ENCODE assay signal across 1 cellular context in the genomic region with DNA sequence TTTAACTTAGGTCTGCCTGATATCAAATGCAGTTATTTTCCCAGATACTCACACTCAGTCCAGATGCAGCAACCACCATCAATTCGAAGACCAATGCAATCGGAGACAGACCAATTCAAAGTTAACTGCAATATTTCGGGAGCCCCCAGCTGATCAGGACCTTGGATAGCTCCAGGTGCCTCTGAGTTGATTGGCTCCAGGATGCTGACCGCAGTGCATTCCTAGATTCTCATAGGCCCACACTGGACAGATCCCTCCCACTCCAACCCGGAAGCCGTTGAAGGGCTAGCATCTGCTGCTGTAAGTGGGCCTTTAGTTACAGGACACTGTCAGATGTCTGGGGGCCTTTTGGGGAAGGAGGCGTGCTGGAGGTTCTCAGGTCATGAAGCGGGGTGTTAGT.
TF ChIP-seq lines count a peak whose summit lies in the region.

No MANE protein-coding gene starts in this region.

TF ChIP-seq in HepG2, 621 proteins besides CTCF, POLR2A, EP300 and RAD21 (continued from another document and continues in another):
- TF ChIP-seq, protein P1, sequence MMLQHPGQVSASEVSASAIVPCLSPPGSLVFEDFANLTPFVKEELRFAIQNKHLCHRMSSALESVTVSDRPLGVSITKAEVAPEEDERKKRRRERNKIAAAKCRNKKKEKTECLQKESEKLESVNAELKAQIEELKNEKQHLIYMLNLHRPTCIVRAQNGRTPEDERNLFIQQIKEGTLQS (CRISPR knock-in tag; IDR thresholded peaks at IDR 0.05), result 0 out of 2 replicates have a peak, but pooled peaks have one; percentile 30
- TF ChIP-seq ZNF34 (CRISPR knock-in tag; IDR thresholded peaks at IDR 0.05; ENCODE audit: borderline replicate concordance) (no peak), PRDM4 (CRISPR knock-in tag; IDR thresholded peaks at IDR 0.05; ENCODE audit: borderline replicate concordance) (0 out of 2 replicates have a peak, but pooled peaks have one; percentile 57), ONECUT2 (CRISPR knock-in tag; IDR thresholded peaks at IDR 0.05) (no peak), TSC22D2 (CRISPR knock-in tag; IDR thresholded peaks at IDR 0.05; ENCODE audit: borderline replicate concordance) (no peak), KMT2B (CRISPR knock-in tag; IDR thresholded peaks at IDR 0.05) (peak; percentile 39; the same call in 1 of the 2 replicates), PHF20 (CRISPR knock-in tag; IDR thresholded peaks at IDR 0.05) (no peak), ZBTB49 (CRISPR knock-in tag; IDR thresholded peaks at IDR 0.05; ENCODE audit: borderline replicate concordance) (no peak), TBX2 (CRISPR knock-in tag; IDR thresholded peaks at IDR 0.05; ENCODE audit: borderline replicate concordance) (no peak), JDP2 (CRISPR knock-in tag; IDR thresholded peaks at IDR 0.05; ENCODE audit: borderline replicate concordance) (no peak), MXD4 (CRISPR knock-in tag; IDR thresholded peaks at IDR 0.05) (0 out of 2 replicates have a peak, but pooled peaks have one; percentile 40), ZNF331 (CRISPR knock-in tag; IDR thresholded peaks at IDR 0.05) (peak; percentile 60; the same call in 1 of the 2 replicates), ELF3 (CRISPR knock-in tag; IDR thresholded peaks at IDR 0.05) (0 out of 2 replicates have a peak, but pooled peaks have one; percentile 40), RARA (CRISPR knock-in tag; IDR thresholded peaks at IDR 0.05) (peak; percentile 32; the same call in 1 of the 2 replicates), CREB3 (CRISPR knock-in tag; IDR thresholded peaks at IDR 0.05) (no peak), ZNF251 (CRISPR knock-in tag; IDR thresholded peaks at IDR 0.05) (no peak), CHD2 (IDR thresholded peaks at IDR 0.05; ENCODE audit: low read depth, low read length) (no peak), ZSCAN21 (CRISPR knock-in tag; IDR thresholded peaks at IDR 0.05; ENCODE audit: borderline replicate concordance) (0 out of 2 replicates have a peak, but pooled peaks have one; percentile 26), TCF7 (IDR thresholded peaks at IDR 0.05; ENCODE audit: low read depth) (no peak), KDM4B (CRISPR knock-in tag; IDR thresholded peaks at IDR 0.05) (no peak), JUNB (CRISPR knock-in tag; IDR thresholded peaks at IDR 0.05; ENCODE audit: borderline replicate concordance) (0 out of 2 replicates have a peak, but pooled peaks have one; percentile 15), ZNF430 (CRISPR knock-in tag; IDR thresholded peaks at IDR 0.05) (peak; percentile 64; the same call in 1 of the 2 replicates), NFYC (CRISPR knock-in tag; IDR thresholded peaks at IDR 0.05) (peak; percentile 89), SALL1 (CRISPR knock-in tag; IDR thresholded peaks at IDR 0.05) (peak; percentile 75), RXRB (CRISPR knock-in tag; IDR thresholded peaks at IDR 0.05; ENCODE audit: borderline replicate concordance) (0 out of 2 replicates have a peak, but pooled peaks have one; percentile 21), ZNF232 (CRISPR knock-in tag; IDR thresholded peaks at IDR 0.05; ENCODE audit: borderline replicate concordance) (peak; percentile 55; the same call in 1 of the 2 replicates), FOXK1 (CRISPR knock-in tag; IDR thresholded peaks at IDR 0.05; ENCODE audit: borderline replicate concordance, low read depth) (peak; percentile 23; the same call in 1 of the 2 replicates), ZNF557 (CRISPR knock-in tag; IDR thresholded peaks at IDR 0.05) (0 out of 2 replicates have a peak, but pooled peaks have one; percentile 71), FOSL2 (CRISPR knock-in tag; IDR thresholded peaks at IDR 0.05) (0 out of 2 replicates have a peak, but pooled peaks have one; percentile 15), SP2 (CRISPR knock-in tag; IDR thresholded peaks at IDR 0.05) (peak; percentile 87), SMAD9 (CRISPR knock-in tag; IDR thresholded peaks at IDR 0.05) (peak; percentile 81; the same call in 1 of the 2 replicates), PRPF4 (IDR thresholded peaks at IDR 0.05; ENCODE audit: low read depth, low read length, poor library complexity, severe bottlenecking) (no peak), HOMEZ (CRISPR knock-in tag; IDR thresholded peaks at IDR 0.05; ENCODE audit: low read depth) (0 out of 2 replicates have a peak, but pooled peaks have one; percentile 28), MIER2 (CRISPR knock-in tag; IDR thresholded peaks at IDR 0.05) (peak; percentile 97), GABPB1 (CRISPR knock-in tag; IDR thresholded peaks at IDR 0.05) (peak; percentile 33; the same call in 1 of the 2 replicates), ZNF253 (CRISPR knock-in tag; IDR thresholded peaks at IDR 0.05; ENCODE audit: borderline replicate concordance) (no peak), HOXD1 (CRISPR knock-in tag; IDR thresholded peaks at IDR 0.05) (no peak), ZNF891 (CRISPR knock-in tag; IDR thresholded peaks at IDR 0.05) (0 out of 2 replicates have a peak, but pooled peaks have one; percentile 36), PHF5A (CRISPR knock-in tag; IDR thresholded peaks at IDR 0.05; ENCODE audit: low read depth, unreplicated experiment) (no peak), PPARG (CRISPR knock-in tag; conservative IDR thresholded peaks at IDR 0.05) (0 out of 2 replicates have a peak, but pooled peaks have one; percentile 37), ZNF580 (CRISPR knock-in tag; IDR thresholded peaks at IDR 0.05; ENCODE audit: borderline replicate concordance, low read depth) (0 out of 2 replicates have a peak, but pooled peaks have one; percentile 37), ZBTB20 (CRISPR knock-in tag; IDR thresholded peaks at IDR 0.05; ENCODE audit: borderline replicate concordance, low read depth) (peak; percentile 53; the same call in 1 of the 2 replicates), HNRNPK (IDR thresholded peaks at IDR 0.05; ENCODE audit: low read depth, low read length, poor library complexity, severe bottlenecking) (no peak), NFRKB (IDR thresholded peaks at IDR 0.05) (no peak), CREB1 (IDR thresholded peaks at IDR 0.05) (no peak), CREB1 (CRISPR knock-in tag; IDR thresholded peaks at IDR 0.05) (peak; percentile 38; the same call in 1 of the 2 replicates), ZNF138 (CRISPR knock-in tag; IDR thresholded peaks at IDR 0.05; ENCODE audit: low read depth) (peak; percentile 66; the same call in 1 of the 2 replicates), TRIM24 (CRISPR knock-in tag; IDR thresholded peaks at IDR 0.05) (no peak), NKX3-1 (CRISPR knock-in tag; IDR thresholded peaks at IDR 0.05) (no peak)
- TF ChIP-seq, protein P2, sequence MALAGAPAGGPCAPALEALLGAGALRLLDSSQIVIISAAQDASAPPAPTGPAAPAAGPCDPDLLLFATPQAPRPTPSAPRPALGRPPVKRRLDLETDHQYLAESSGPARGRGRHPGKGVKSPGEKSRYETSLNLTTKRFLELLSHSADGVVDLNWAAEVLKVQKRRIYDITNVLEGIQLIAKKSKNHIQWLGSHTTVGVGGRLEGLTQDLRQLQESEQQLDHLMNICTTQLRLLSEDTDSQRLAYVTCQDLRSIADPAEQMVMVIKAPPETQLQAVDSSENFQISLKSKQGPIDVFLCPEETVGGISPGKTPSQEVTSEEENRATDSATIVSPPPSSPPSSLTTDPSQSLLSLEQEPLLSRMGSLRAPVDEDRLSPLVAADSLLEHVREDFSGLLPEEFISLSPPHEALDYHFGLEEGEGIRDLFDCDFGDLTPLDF (CRISPR knock-in tag; IDR thresholded peaks at IDR 0.05), result no peak
- TF ChIP-seq, protein P3, sequence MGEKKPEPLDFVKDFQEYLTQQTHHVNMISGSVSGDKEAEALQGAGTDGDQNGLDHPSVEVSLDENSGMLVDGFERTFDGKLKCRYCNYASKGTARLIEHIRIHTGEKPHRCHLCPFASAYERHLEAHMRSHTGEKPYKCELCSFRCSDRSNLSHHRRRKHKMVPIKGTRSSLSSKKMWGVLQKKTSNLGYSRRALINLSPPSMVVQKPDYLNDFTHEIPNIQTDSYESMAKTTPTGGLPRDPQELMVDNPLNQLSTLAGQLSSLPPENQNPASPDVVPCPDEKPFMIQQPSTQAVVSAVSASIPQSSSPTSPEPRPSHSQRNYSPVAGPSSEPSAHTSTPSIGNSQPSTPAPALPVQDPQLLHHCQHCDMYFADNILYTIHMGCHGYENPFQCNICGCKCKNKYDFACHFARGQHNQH (CRISPR knock-in tag; IDR thresholded peaks at IDR 0.05), result 0 out of 2 replicates have a peak, but pooled peaks have one; percentile 24
- TF ChIP-seq, protein P4, sequence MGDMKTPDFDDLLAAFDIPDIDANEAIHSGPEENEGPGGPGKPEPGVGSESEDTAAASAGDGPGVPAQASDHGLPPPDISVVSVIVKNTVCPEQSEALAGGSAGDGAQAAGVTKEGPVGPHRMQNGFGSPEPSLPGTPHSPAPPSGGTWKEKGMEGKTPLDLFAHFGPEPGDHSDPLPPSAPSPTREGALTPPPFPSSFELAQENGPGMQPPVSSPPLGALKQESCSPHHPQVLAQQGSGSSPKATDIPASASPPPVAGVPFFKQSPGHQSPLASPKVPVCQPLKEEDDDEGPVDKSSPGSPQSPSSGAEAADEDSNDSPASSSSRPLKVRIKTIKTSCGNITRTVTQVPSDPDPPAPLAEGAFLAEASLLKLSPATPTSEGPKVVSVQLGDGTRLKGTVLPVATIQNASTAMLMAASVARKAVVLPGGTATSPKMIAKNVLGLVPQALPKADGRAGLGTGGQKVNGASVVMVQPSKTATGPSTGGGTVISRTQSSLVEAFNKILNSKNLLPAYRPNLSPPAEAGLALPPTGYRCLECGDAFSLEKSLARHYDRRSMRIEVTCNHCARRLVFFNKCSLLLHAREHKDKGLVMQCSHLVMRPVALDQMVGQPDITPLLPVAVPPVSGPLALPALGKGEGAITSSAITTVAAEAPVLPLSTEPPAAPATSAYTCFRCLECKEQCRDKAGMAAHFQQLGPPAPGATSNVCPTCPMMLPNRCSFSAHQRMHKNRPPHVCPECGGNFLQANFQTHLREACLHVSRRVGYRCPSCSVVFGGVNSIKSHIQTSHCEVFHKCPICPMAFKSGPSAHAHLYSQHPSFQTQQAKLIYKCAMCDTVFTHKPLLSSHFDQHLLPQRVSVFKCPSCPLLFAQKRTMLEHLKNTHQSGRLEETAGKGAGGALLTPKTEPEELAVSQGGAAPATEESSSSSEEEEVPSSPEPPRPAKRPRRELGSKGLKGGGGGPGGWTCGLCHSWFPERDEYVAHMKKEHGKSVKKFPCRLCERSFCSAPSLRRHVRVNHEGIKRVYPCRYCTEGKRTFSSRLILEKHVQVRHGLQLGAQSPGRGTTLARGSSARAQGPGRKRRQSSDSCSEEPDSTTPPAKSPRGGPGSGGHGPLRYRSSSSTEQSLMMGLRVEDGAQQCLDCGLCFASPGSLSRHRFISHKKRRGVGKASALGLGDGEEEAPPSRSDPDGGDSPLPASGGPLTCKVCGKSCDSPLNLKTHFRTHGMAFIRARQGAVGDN (CRISPR knock-in tag; IDR thresholded peaks at IDR 0.05), result no peak
